Comparison of ENCODE assay signal across 8 cellular contexts in the genomic region with DNA sequence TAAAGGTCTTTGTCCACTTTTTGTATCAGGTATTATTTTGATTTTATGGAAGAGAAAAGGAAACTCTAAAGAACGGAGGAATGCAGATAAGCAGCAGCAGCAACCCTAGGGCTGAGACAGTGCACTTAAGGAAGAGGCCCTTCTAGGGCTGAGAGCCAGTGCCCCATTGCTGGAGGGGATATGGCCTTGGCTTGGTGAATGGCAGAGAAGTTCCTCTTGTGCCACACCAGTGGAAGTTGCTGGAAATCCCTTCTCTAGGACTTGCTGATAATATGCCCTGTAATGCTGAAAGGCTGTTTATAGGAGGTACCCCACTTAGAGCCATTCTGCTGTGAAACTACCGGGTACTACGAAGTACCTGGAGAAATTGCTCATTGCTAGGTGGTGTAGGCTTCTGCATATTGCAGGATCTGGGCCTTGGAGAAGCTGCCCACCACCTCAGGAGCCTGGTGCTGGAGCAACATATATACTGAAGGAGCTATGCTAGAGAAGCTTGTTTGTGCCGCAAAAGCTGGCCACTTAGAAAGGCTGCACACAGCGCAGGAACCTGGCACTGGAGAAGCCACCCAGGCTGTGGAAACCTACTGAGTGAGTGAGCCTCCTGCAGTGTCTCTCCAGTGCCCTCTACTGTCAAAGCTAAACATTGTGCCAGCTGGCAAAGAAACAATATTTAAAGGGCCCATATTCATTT. TPM values are rescaled to one million over a fixed set of nuclear protein-coding genes. Genes with fewer than 3 reads are reported as not detected.
DNase-seq lines count a peak whose midpoint lies in the region; ATAC-seq, FAIRE-seq and TF ChIP-seq lines count a peak whose summit lies in the region.

No MANE protein-coding gene starts in this region.

- no peak overlapping the region for H3K27ac ChIP-seq in Karpas-422 (ENCODE audit: low read length)

- no peaks in the 10 kb centered on the region for H3K9me2 ChIP-seq in Karpas-422 (replicated peaks; ENCODE audit: insufficient read depth, low read length)

- no peak overlapping the region for H3K4me3 Mint-ChIP-seq in osteocyte (ENCODE audit: unreplicated experiment)

- H3K9me3 ChIP-seq in Karpas-422 (ENCODE audit: low read length): no peaks in the 10 kb centered on the region

- peak; percentile 64 for FAIRE-seq in RCC 7860 (lab: Jason Lieb, UNC)
- no peak for FAIRE-seq in urothelium cell line (lab: Jason Lieb, UNC)

- H3K4me1 Mint-ChIP-seq in osteocyte (ENCODE audit: unreplicated experiment): peaks cover 5% of the 10 kb centered on the region

- H3K36me3 ChIP-seq in Karpas-422 (ENCODE audit: insufficient read depth, low read length): no peaks in the 10 kb centered on the region

- no peaks in the 10 kb centered on the region for H3K27me3 ChIP-seq in Karpas-422 (ENCODE audit: low read length)

- ATAC-seq in GM21619 (IDR thresholded peaks at IDR 0.05; ENCODE audit: unreplicated experiment): peak; percentile 91

- no peaks in the 10 kb centered on the region for H4K20me1 ChIP-seq in Karpas-422 (ENCODE audit: insufficient read depth, low read depth, low read length)

- H3K9me3 Mint-ChIP-seq in osteocyte (ENCODE audit: unreplicated experiment): no peaks in the 10 kb centered on the region

- H3K79me2 ChIP-seq in Karpas-422 (ENCODE audit: low read length): no peaks in the 10 kb centered on the region

- no peak overlapping the region for H3K27ac Mint-ChIP-seq in osteocyte (ENCODE audit: unreplicated experiment)

- H3K4me3 ChIP-seq in Karpas-422 (ENCODE audit: low read length): no peak overlapping the region
- no peak overlapping the region for H3K4me3 ChIP-seq in fibroblast of the aortic adventitia (ENCODE audit: low read depth, low read length)

- 0 out of 2 replicates have a peak, but pooled peaks cover 3% of the 10 kb centered on the region for H3K4me1 ChIP-seq in Karpas-422 (ENCODE audit: low read length)

- peaks cover 3% of the 10 kb centered on the region for H3K27me3 Mint-ChIP-seq in osteocyte (ENCODE audit: unreplicated experiment)

- no peak overlapping the region for H3K9ac ChIP-seq in Karpas-422 (ENCODE audit: low read length)

- no peak overlapping the region for H2AFZ ChIP-seq in Karpas-422 (ENCODE audit: low read length)

- no peaks in the 10 kb centered on the region for H3K36me3 Mint-ChIP-seq in osteocyte (ENCODE audit: unreplicated experiment)

- H3K4me2 ChIP-seq in Karpas-422 (ENCODE audit: low read depth, low read length, poor library complexity, severe bottlenecking): peak overlapping the region; percentile 6

- peak; percentile 72 for DNase-seq in Daoy (ENCODE audit: low read depth)
- DNase-seq in Karpas-422: peak; percentile 89
- DNase-seq in RCC 7860 (ENCODE audit: low spot score): peak; percentile 62
- peak; percentile 23 for DNase-seq in activated T-helper 1 cell treated with Interleukin-2 at 50 U/mL for 16 hours (ENCODE audit: low read depth)
- DNase-seq in fibroblast of the aortic adventitia (ENCODE audit: low read depth): peak; percentile 81
- DNase-seq in osteocyte (ENCODE audit: extremely low spot score, unreplicated experiment): peak; percentile 85
- peak; percentile 71 for DNase-seq in urothelium cell line (ENCODE audit: low spot score)

- TF ChIP-seq CTCF in fibroblast of the aortic adventitia (IDR thresholded peaks at IDR 0.05; ENCODE audit: insufficient read depth, low read length) (peak; percentile 86), osteocyte (IDR thresholded peaks at IDR 0.05) (peak; percentile 95)

RNA-seq across cellular contexts. Expression of gene UBTD2, which starts 9.6 kb away (rescaled TPM):
- 31.6 and 32.6 TPM in 2 replicates for total RNA-seq in Daoy (2014; rRNA removed; shearing (Covaris generic))
- total RNA-seq in Karpas-422 (2014; rRNA removed; shearing (Covaris generic); ENCODE audit: low replicate concordance): 11.0 and 15.1 TPM in 2 replicates
- total RNA-seq in fibroblast of the aortic adventitia (ENCODE audit: low replicate concordance) (21.5 and 28.4 TPM in 2 replicates), osteocyte (47.5 and 48.0 TPM in 2 replicates)

Comparison
In these comparisons a context has a peak if more than half of its experiments do, and no peak if none do; other contexts are left out.
1. DNase-seq: peak in every context shown above with its lines; median percentile 89 in Karpas-422; 85 in osteocyte; 81 in fibroblast of the aortic adventitia; 72 in Daoy; 71 in urothelium cell line; 62 in RCC 7860; 23 in activated T-helper 1 cell treated with Interleukin-2 at 50 U/mL for 16 hours.